In the genomic region with DNA sequence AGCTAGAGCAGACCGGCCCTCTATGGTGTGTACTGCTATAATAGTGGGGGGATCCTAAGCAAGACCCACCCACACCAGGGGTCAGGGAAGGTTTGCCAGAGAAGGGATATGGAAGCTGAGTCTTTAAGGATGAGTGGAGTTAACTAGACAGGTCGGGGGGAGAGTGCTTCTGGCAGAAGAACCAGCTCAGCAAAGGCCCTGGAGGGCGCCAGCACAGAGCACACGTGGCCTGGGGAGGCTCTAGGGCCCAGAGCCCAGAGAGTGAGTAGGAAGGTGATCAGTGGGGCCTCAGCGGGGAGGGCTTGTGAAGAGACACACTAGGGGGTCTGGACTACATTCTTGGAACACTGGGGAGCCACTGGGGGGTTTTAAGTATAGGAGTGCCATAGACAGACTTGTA, we compare ENCODE assay signal across 9 cellular contexts. TPM values are rescaled to one million over a fixed set of nuclear protein-coding genes. Genes with fewer than 3 reads are reported as not detected.
A peak's percentile ranks its signal among the peaks of the same experiment; 100 is the strongest.
DNase-seq lines count a peak whose midpoint lies in the region; ATAC-seq and TF ChIP-seq lines count a peak whose summit lies in the region.
"Had no signal": no experiment of that assay in that cellular context is flagged by ENCODE, and none has a peak within 500 bp of the region (broad histone marks: within the 10 kb centered on the region; RNA-seq: fewer than 3 reads in every experiment).

No MANE protein-coding gene starts in this region.

- TF ChIP-seq CTCF in C4-2B (conservative IDR thresholded peaks at IDR 0.05) (no peak), RWPE1 (conservative IDR thresholded peaks at IDR 0.05; ENCODE audit: low read depth) (no peak), fibroblast of the aortic adventitia (IDR thresholded peaks at IDR 0.05; ENCODE audit: insufficient read depth, low read length) (no peak), parathyroid adenoma (IDR thresholded peaks at IDR 0.05) (no peak)

- no peak overlapping the region for H3K4me2 ChIP-seq in parathyroid adenoma (ENCODE audit: low read length)

- H3K27me3 ChIP-seq in parathyroid adenoma (ENCODE audit: control insufficient read depth, insufficient read depth, low read length), result no peaks in the 10 kb centered on the region

- no peaks in the 10 kb centered on the region for H3K9me3 ChIP-seq in parathyroid adenoma (ENCODE audit: control insufficient read depth, low read length)

- H3K36me3 ChIP-seq in parathyroid adenoma (ENCODE audit: control insufficient read depth, insufficient read depth, low read length), result no peaks in the 10 kb centered on the region

- ATAC-seq in GM21529 (IDR thresholded peaks at IDR 0.05; ENCODE audit: unreplicated experiment) (no peak), HG02678 (IDR thresholded peaks at IDR 0.05; ENCODE audit: unreplicated experiment) (no peak)

- H2AFZ ChIP-seq in parathyroid adenoma, result no peak overlapping the region

- H3K4me3 ChIP-seq in fibroblast of the aortic adventitia (ENCODE audit: low read depth, low read length) (no peak overlapping the region), parathyroid adenoma (ENCODE audit: low read depth, low read length) (no peak overlapping the region)

- no peaks in the 10 kb centered on the region for H3K79me2 ChIP-seq in parathyroid adenoma

- no peak overlapping the region for H3K9ac ChIP-seq in parathyroid adenoma

- no peak for DNase-seq in RWPE1 (ENCODE audit: low spot score)
- DNase-seq in fibroblast of the aortic adventitia (ENCODE audit: low read depth), result peak; percentile 47
- DNase-seq in GM19238 (ENCODE audit: insufficient read length, low spot score), result no peak
- DNase-seq in AG20443 (ENCODE audit: low spot score), result no peak
- DNase-seq: activated naive CD4-positive, alpha-beta T cell treated with anti-CD3 and anti-CD28 coated beads, Interleukin-2, amount 50 U/mL, for 16 hours had no signal

- CTCF ChIA-PET in RWPE1 (lab: Yijun Ruan, JAX), result interaction anchor here (0.6 to 2.3 kb wide), 3 partner anchors 20 to 222 kb away, joined by 4 to 12 read pairs (median 6); no protein-coding TSS in a partner anchor

- no peaks in the 10 kb centered on the region for H3K4me1 ChIP-seq in parathyroid adenoma

- H3K27ac ChIP-seq in C4-2B (peak overlapping the region; percentile 56; the same call in 1 of the 2 replicates), RWPE1 (peak overlapping the region; percentile 88), parathyroid adenoma (peak overlapping the region; percentile 0)

- POLR2A ChIA-PET in RWPE1 (lab: Yijun Ruan, JAX; ENCODE audit: low non-redundant PET), result no interaction called here

RNA-seq across cellular contexts. Expression of a gene that starts 21.1 kb away (rescaled TPM):
- 3.3 TPM in 1 of 2 replicates, not detected in the other for total RNA-seq in fibroblast of the aortic adventitia (ENCODE audit: low replicate concordance)

RNA-seq across cellular contexts. Expression of a gene that starts 59.5 kb away (rescaled TPM):
- 1.4 and 1.9 TPM in 2 replicates for total RNA-seq in fibroblast of the aortic adventitia (ENCODE audit: low replicate concordance)

Comparison
In these comparisons a context has a peak if more than half of its experiments do, and no peak if none do; other contexts are left out.
1. H3K27ac ChIP-seq: peak in every context shown above with its lines; median percentile 88 in RWPE1; 56 in C4-2B; 0 in parathyroid adenoma.